ENCODE assay signal across 1 cellular context in genomic region chr3:56183529-56183928, GRCh38.
TF ChIP-seq lines count a peak whose summit lies in the region.

No MANE protein-coding gene starts in this region.

TF ChIP-seq in HepG2, 621 proteins besides CTCF, POLR2A, EP300 and RAD21 (continued from another document):
- no peak for TF ChIP-seq ZNF713 (CRISPR knock-in tag; IDR thresholded peaks at IDR 0.05)
- no peak for TF ChIP-seq NBN (conservative IDR thresholded peaks at IDR 0.05)
- peak; percentile 97 for TF ChIP-seq ATF7 (IDR thresholded peaks at IDR 0.05)
- TF ChIP-seq ATF7 (CRISPR knock-in tag; IDR thresholded peaks at IDR 0.05), result no peak
- peak; percentile 88 for TF ChIP-seq CREB1 (IDR thresholded peaks at IDR 0.05)
- no peak for TF ChIP-seq CREB1 (CRISPR knock-in tag; IDR thresholded peaks at IDR 0.05)
- no peak for TF ChIP-seq FOXO1 (CRISPR knock-in tag; IDR thresholded peaks at IDR 0.05)
- TF ChIP-seq PHF21A (CRISPR knock-in tag; IDR thresholded peaks at IDR 0.05), result no peak
- TF ChIP-seq ZBTB38 (CRISPR knock-in tag; IDR thresholded peaks at IDR 0.05), result no peak
- TF ChIP-seq MED8 (CRISPR knock-in tag; IDR thresholded peaks at IDR 0.05; ENCODE audit: insufficient replicate concordance), result no peak
- no peak for TF ChIP-seq FLYWCH1 (CRISPR knock-in tag; IDR thresholded peaks at IDR 0.05)
